Comparison of ENCODE assay signal across 15 cellular contexts in genomic region chr7:141751904-141752303, GRCh38. TPM values are rescaled to one million over a fixed set of nuclear protein-coding genes. Genes with fewer than 3 reads are reported as not detected.
DNase-seq lines count a peak whose midpoint lies in the region; ATAC-seq and TF ChIP-seq lines count a peak whose summit lies in the region.
"Not testable (repeated sequence)": the region's sequence is repeated elsewhere in the genome, so short reads cannot be mapped to it uniquely, and the experiment has no call there.
"Had no signal": no experiment of that assay in that cellular context is flagged by ENCODE, and none has a peak within 500 bp of the region (broad histone marks: within the 10 kb centered on the region; RNA-seq: fewer than 3 reads in every experiment).

No MANE protein-coding gene starts in this region.

- TF ChIP-seq CTCF in DND-41 (IDR thresholded peaks at IDR 0.05; ENCODE audit: borderline replicate concordance, extremely low read depth, low read length, poor library complexity, severe bottlenecking); cardiac fibroblast (IDR thresholded peaks at IDR 0.05; ENCODE audit: low read depth, low read length); glutamatergic neuron (IDR thresholded peaks at IDR 0.05; ENCODE audit: partially characterized antibody, unreplicated experiment): not testable (repeated sequence)

- peaks cover 39% of the 10 kb centered on the region for H3K36me3 Mint-ChIP-seq in glutamatergic neuron (ENCODE audit: unreplicated experiment)

- H3K9me3 ChIP-seq in DND-41 (ENCODE audit: insufficient read depth, low read length, severe bottlenecking) (peaks cover 26% of the 10 kb centered on the region), SJCRH30 (replicated peaks) (peaks cover 24% of the 10 kb centered on the region)
- H3K9me3 ChIP-seq in MG63: not testable (repeated sequence)

- H3K79me2 ChIP-seq in DND-41 (ENCODE audit: insufficient read depth, low read length): not testable (repeated sequence)

- not testable (repeated sequence) for H3K27ac ChIP-seq in DND-41 (ENCODE audit: low read length); SJCRH30

- H4K20me1 ChIP-seq in DND-41 (ENCODE audit: insufficient read depth, low read length): not testable (repeated sequence)

- H3K4me3 Mint-ChIP-seq in glutamatergic neuron (ENCODE audit: unreplicated experiment): not testable (repeated sequence)

- not testable (repeated sequence) for H3K27me3 ChIP-seq in DND-41 (ENCODE audit: insufficient read depth, low read length, poor library complexity); MG63; SJCRH30

- H3K9me3 Mint-ChIP-seq in glutamatergic neuron (ENCODE audit: unreplicated experiment): not testable (repeated sequence)

- H3K4me1 ChIP-seq in DND-41 (ENCODE audit: insufficient read depth, low read length); SJCRH30: not testable (repeated sequence)

- H2AFZ ChIP-seq in DND-41 (ENCODE audit: low read depth, low read length): not testable (repeated sequence)

- not testable (repeated sequence) for H3K4me2 ChIP-seq in DND-41 (ENCODE audit: insufficient read depth, low read length)

- not testable (repeated sequence) for H3K9ac ChIP-seq in DND-41 (ENCODE audit: low read depth, low read length)

- not testable (repeated sequence) for H3K4me3 ChIP-seq in DND-41 (ENCODE audit: low read depth in 1 of 2, low read length in 2 of 2); MG63; SJCRH30; cardiac fibroblast (replicated peaks in 1 of 2; ENCODE audit: low read depth in 2 of 2, low read length in 2 of 2)

- not testable (repeated sequence) for ATAC-seq in DND-41 (ENCODE audit: insufficient read depth, low read depth)

- H3K27me3 Mint-ChIP-seq in glutamatergic neuron (ENCODE audit: unreplicated experiment): not testable (repeated sequence)

- H3K36me3 ChIP-seq in DND-41 (ENCODE audit: insufficient read depth, low read length): peaks cover 95% of the 10 kb centered on the region
- H3K36me3 ChIP-seq in MG63: peaks cover 55% of the 10 kb centered on the region
- peaks cover 72% of the 10 kb centered on the region for H3K36me3 ChIP-seq in SJCRH30

- DNase-seq in DND-41 (peak; percentile 27), MG63 (peak; percentile 17), SJCRH30 (peak; percentile 27 to 50), cardiac fibroblast (ENCODE audit: low read depth in 2 of 2) (peak; percentile 17 to 23), glutamatergic neuron (peak; percentile 46)

- H3K4me1 Mint-ChIP-seq in glutamatergic neuron (ENCODE audit: low read depth, unreplicated experiment): not testable (repeated sequence)

- not testable (repeated sequence) for H3K27ac Mint-ChIP-seq in glutamatergic neuron (ENCODE audit: unreplicated experiment)

RNA-seq across cellular contexts. Expression of gene TAS2R3, which starts 12.0 kb away (rescaled TPM):
- not detected in 2 replicates for total RNA-seq in MG63 (2014; rRNA removed; shearing (Covaris generic); ENCODE audit: low replicate concordance)
- total RNA-seq in SJCRH30 (2014; rRNA removed; shearing (Covaris generic)): 0.24 and 0.38 TPM in 2 replicates
- 1.6 TPM for total RNA-seq in glutamatergic neuron (ENCODE audit: unreplicated experiment)

RNA-seq across cellular contexts. Expression of gene SSBP1, which starts 13.7 kb away (rescaled TPM):
- 135 and 212 TPM in 2 replicates for total RNA-seq in MG63 (2014; rRNA removed; shearing (Covaris generic); ENCODE audit: low replicate concordance)
- 369 and 396 TPM in 2 replicates for total RNA-seq in SJCRH30 (2014; rRNA removed; shearing (Covaris generic))
- 123 TPM for total RNA-seq in glutamatergic neuron (ENCODE audit: unreplicated experiment)

RNA-seq across cellular contexts. Expression of gene TAS2R4, which starts 24.6 kb away (rescaled TPM):
- not detected in 2 replicates for total RNA-seq in MG63 (2014; rRNA removed; shearing (Covaris generic); ENCODE audit: low replicate concordance)
- total RNA-seq in SJCRH30 (2014; rRNA removed; shearing (Covaris generic)): 0.18 and 0.43 TPM in 2 replicates
- total RNA-seq in glutamatergic neuron (ENCODE audit: unreplicated experiment): 1.0 TPM
- total RNA-seq: H4 had no signal

RNA-seq across cellular contexts. Expression of gene TAS2R5, which starts 38.1 kb away (rescaled TPM):
- not detected in 2 replicates for total RNA-seq in MG63 (2014; rRNA removed; shearing (Covaris generic); ENCODE audit: low replicate concordance)
- total RNA-seq in SJCRH30 (2014; rRNA removed; shearing (Covaris generic)): 0.18 TPM in 1 of 2 replicates, not detected in the other
- total RNA-seq in glutamatergic neuron (ENCODE audit: unreplicated experiment): 1.3 TPM
- total RNA-seq: H4 had no signal

RNA-seq across cellular contexts. Expression of gene WEE2, which starts 43.8 kb away (rescaled TPM):
- total RNA-seq in MG63 (2014; rRNA removed; shearing (Covaris generic); ENCODE audit: low replicate concordance): not detected in 2 replicates
- not detected in 2 replicates for total RNA-seq in SJCRH30 (2014; rRNA removed; shearing (Covaris generic))
- not detected for total RNA-seq in glutamatergic neuron (ENCODE audit: unreplicated experiment)
- total RNA-seq: activated CD8-positive, alpha-beta T cell treated with anti-CD3 and anti-CD28 coated beads, Interleukin-2, amount 10 ng/mL, durations not matched to agents 7 days and 5 days; activated naive CD8-positive, alpha-beta T cell treated with anti-CD3 and anti-CD28 coated beads, Interleukin-2, amount 10 ng/mL, durations not matched to agents 7 days and 5 days; body of pancreas; CD8-positive, alpha-beta memory T cell; chondrocyte; H4; liver; SK-MEL-5; smooth muscle cell; subcutaneous adipose tissue had no signal
